8 cellular contexts compared by ENCODE assay signal in genomic region chrX:13101439-13102139, GRCh38. TPM values are rescaled to one million over a fixed set of nuclear protein-coding genes. Genes with fewer than 3 reads are reported as not detected.
DNase-seq lines count a peak whose midpoint lies in the region; ATAC-seq lines count a peak whose summit lies in the region.

No MANE protein-coding gene starts in this region.

- peaks cover 26% of the 10 kb centered on the region for H3K4me1 Mint-ChIP-seq in T-helper 17 cell
- peaks cover 22 to 60% (median 53%) of the 10 kb centered on the region in 7 donors for H3K4me1 Mint-ChIP-seq in naive thymus-derived CD4-positive, alpha-beta T cell

- no peaks in the 10 kb centered on the region for H3K36me3 Mint-ChIP-seq in T-helper 17 cell (ENCODE audit: low read depth)
- peaks cover 0 to 20% (median 0%) of the 10 kb centered on the region in 5 donors for H3K36me3 Mint-ChIP-seq in naive thymus-derived CD4-positive, alpha-beta T cell

- intact Hi-C loops in naive thymus-derived CD4-positive, alpha-beta T cell (cut with micrococcal nuclease) = loop anchor here in 1 of 2 donors (2.0 kb wide), 1 partner anchor 23 kb away; no protein-coding TSS in a partner anchor

- ATAC-seq in T-helper 17 cell = peak; percentile 99
- peak; percentile 97 for ATAC-seq in naive thymus-derived CD4-positive, alpha-beta T cell

- H3K9me3 ChIP-seq in T-helper 17 cell (ENCODE audit: control insufficient read depth, low read length, poor library complexity, severe bottlenecking) (no peaks in the 10 kb centered on the region), duodenal mucosa (ENCODE audit: control insufficient read depth in 1 of 2, low read length in 2 of 2) (peaks cover 0 to 5% of the 10 kb centered on the region in 2 donors)
- no peaks in the 10 kb centered on the region for H3K9me3 ChIP-seq in naive thymus-derived CD4-positive, alpha-beta T cell (ENCODE audit: control insufficient read depth in 2 of 3, low read length in 3 of 3)

- no peak overlapping the region for H3K9ac ChIP-seq in duodenal mucosa (ENCODE audit: low read depth in 1 of 2, low read length in 2 of 2)

- peaks cover 0 to 8% (median 0%) of the 10 kb centered on the region in 11 donors for H3K9me3 Mint-ChIP-seq in naive thymus-derived CD4-positive, alpha-beta T cell

- peak; percentile 80 for DNase-seq in activated effector memory CD4-positive, alpha-beta T cell treated with anti-CD3 and anti-CD28 coated beads, Interleukin-2, amount 50 U/mL, for 16 hours
- no peak for DNase-seq in activated effector memory CD4-positive, alpha-beta T cell treated with Interleukin-2 at 50 U/mL for 16 hours
- DNase-seq in T-helper 17 cell (peak in 2 of 3 donors; percentile 23 to 38), NCI-H1092 (lab: John Stamatoyannopoulos, UW) (no peak), NCI-H187 treated with DMSO at 0.1 percent for 48 hours (lab: John Stamatoyannopoulos, UW) (no peak), middle frontal gyrus (ENCODE audit: extremely low spot score, low spot score) (no peak)
- peak in 1 of 9 donors; percentile 44 for DNase-seq in naive thymus-derived CD4-positive, alpha-beta T cell

- H3K27me3 ChIP-seq in duodenal mucosa (ENCODE audit: control insufficient read depth in 1 of 2, insufficient read depth in 2 of 2, low read length in 2 of 2) = no peaks in the 10 kb centered on the region
- no peaks in the 10 kb centered on the region for H3K27me3 ChIP-seq in naive thymus-derived CD4-positive, alpha-beta T cell (ENCODE audit: control insufficient read depth in 2 of 2, insufficient read depth in 2 of 2, low read length in 2 of 2)

- POLR2A ChIA-PET in naive thymus-derived CD4-positive, alpha-beta T cell (lab: Charles Lee) = interaction anchor here (0.5 to 24.1 kb wide), 9 partner anchors 9 to 389 kb away, joined by 3 to 1322 read pairs (median 4); partner anchors contain the start of gene TMSB4X

- CTCF ChIA-PET in naive thymus-derived CD4-positive, alpha-beta T cell (lab: Charles Lee) = interaction anchor here (1.4 kb wide), 1 partner anchor 10 kb away, joined by 5 read pairs; no protein-coding TSS in a partner anchor

- peak overlapping the region; percentile 14 for H3K27ac ChIP-seq in duodenal mucosa (ENCODE audit: low read depth, low read length)
- no peak overlapping the region for H3K27ac ChIP-seq in naive thymus-derived CD4-positive, alpha-beta T cell (ENCODE audit: low read depth, low read length)

- H3K4me1 ChIP-seq in duodenal mucosa (ENCODE audit: control insufficient read depth in 1 of 2, insufficient read depth in 2 of 2, low read length in 2 of 2) = peaks cover 15 to 27% of the 10 kb centered on the region in 2 donors
- peaks cover 23 to 37% of the 10 kb centered on the region in 2 donors for H3K4me1 ChIP-seq in naive thymus-derived CD4-positive, alpha-beta T cell (ENCODE audit: control insufficient read depth in 2 of 2, insufficient read depth in 2 of 2, low read length in 2 of 2)

- H3K36me3 ChIP-seq in duodenal mucosa (ENCODE audit: control insufficient read depth in 1 of 2, insufficient read depth in 2 of 2, low read length in 2 of 2) = no peaks in the 10 kb centered on the region
- no peaks in the 10 kb centered on the region for H3K36me3 ChIP-seq in naive thymus-derived CD4-positive, alpha-beta T cell (ENCODE audit: control insufficient read depth in 2 of 3, insufficient read depth in 3 of 3, low read length in 3 of 3)

- peak overlapping the region; percentile 94 for H3K27ac Mint-ChIP-seq in T-helper 17 cell
- H3K27ac Mint-ChIP-seq in naive thymus-derived CD4-positive, alpha-beta T cell = peak overlapping the region in 8 of 9 donors; percentile 13 to 88 (median 74)

- peak overlapping the region; percentile 57 for H3K4me3 Mint-ChIP-seq in T-helper 17 cell
- H3K4me3 Mint-ChIP-seq in naive thymus-derived CD4-positive, alpha-beta T cell = peak overlapping the region in 9 of 10 donors; percentile 18 to 75 (median 55)

- H3K27me3 Mint-ChIP-seq in T-helper 17 cell = no peaks in the 10 kb centered on the region
- no peaks in the 10 kb centered on the region for H3K27me3 Mint-ChIP-seq in naive thymus-derived CD4-positive, alpha-beta T cell

- H3K4me3 ChIP-seq in duodenal mucosa (ENCODE audit: low read depth in 1 of 2, low read length in 2 of 2) = no peak overlapping the region
- H3K4me3 ChIP-seq in naive thymus-derived CD4-positive, alpha-beta T cell (ENCODE audit: low read length) = no peak overlapping the region

RNA-seq across cellular contexts. Expression of gene FAM9C, which starts 57.2 kb away (rescaled TPM):
- not detected for total RNA-seq in T-helper 17 cell
- under 1 TPM in 2 of 5 experiments, not detected in 3; 0.16 to 0.19 TPM for total RNA-seq in naive thymus-derived CD4-positive, alpha-beta T cell
- not detected for polyA plus RNA-seq in naive thymus-derived CD4-positive, alpha-beta T cell

Comparison
In these comparisons a context has a peak if more than half of its experiments do, and no peak if none do; other contexts are left out.
1. DNase-seq: peak in activated effector memory CD4-positive, alpha-beta T cell treated with anti-CD3 and anti-CD28 coated beads, Interleukin-2, amount 50 U/mL, for 16 hours (single experiment) and T-helper 17 cell (2 of 3); none in activated effector memory CD4-positive, alpha-beta T cell treated with Interleukin-2 at 50 U/mL for 16 hours (single experiment), NCI-H1092 (single experiment), NCI-H187 treated with DMSO at 0.1 percent for 48 hours (single experiment) and middle frontal gyrus (single experiment).